ENCODE assay signal across 8 cellular contexts in the genomic region with DNA sequence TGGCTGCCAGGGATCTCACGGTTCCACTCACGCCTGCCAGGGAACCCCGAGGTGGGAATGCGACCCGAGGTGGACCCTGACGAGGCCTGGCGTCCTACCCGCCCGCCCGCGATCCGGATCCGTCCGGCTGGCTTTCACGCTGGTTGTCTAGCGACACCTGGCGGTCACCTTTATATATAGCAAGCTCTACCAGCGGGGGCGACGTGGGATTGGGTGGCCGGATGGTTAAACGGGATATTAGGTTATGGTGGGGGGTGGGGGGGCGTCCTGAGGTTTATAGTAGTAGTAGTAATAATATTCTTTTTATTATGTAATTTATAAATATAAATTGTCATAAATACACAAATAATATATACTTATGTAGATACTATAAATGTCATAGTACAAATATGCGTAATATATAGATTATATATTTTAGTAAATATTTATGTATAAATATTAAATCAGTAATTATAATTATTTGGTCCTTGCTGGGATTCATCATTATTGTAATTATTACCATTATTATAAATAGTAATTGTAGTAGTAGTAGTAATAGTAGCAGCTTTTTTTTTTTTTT.
DNase-seq lines count a peak whose midpoint lies in the region; ATAC-seq, FAIRE-seq and TF ChIP-seq lines count a peak whose summit lies in the region.

No MANE protein-coding gene starts in this region.

- no peaks in the 10 kb centered on the region for H3K9me3 Mint-ChIP-seq in Caco-2 (ENCODE audit: unreplicated experiment)

- peak overlapping the region in 1 of 2 experiments; percentile 13; a peak in 1 of 4 replicates for H3K4me2 ChIP-seq in H1 (ENCODE audit: insufficient read depth in 1 of 2, low read depth in 2 of 2, low read length in 2 of 2)
- no peak overlapping the region for H3K4me2 ChIP-seq in mesendoderm (ENCODE audit: low read length)

- H3K14ac ChIP-seq in H1 (ENCODE audit: insufficient read length), result no peak overlapping the region

- CTCF ChIA-PET in Caco-2 (lab: Charles Lee), result interaction anchor here (0.5 to 2.5 kb wide), 12 partner anchors 11 to 546 kb away, joined by 3 to 51 read pairs (median 3); no protein-coding TSS in a partner anchor
- CTCF ChIA-PET in H1 (lab: Charles Lee; ENCODE audit: partially characterized antibody), result interaction anchor here (0.6 to 5.3 kb wide), 19 partner anchors 11 to 392 kb away, joined by 3 to 62 read pairs (median 5); no protein-coding TSS in a partner anchor

- POLR2A ChIA-PET in Caco-2 (lab: Charles Lee) (interaction anchor here (0.5 to 0.7 kb wide), 2 partner anchors 414 to 833 kb away, joined by 4 to 5 read pairs; no protein-coding TSS in a partner anchor), H1 (lab: Charles Lee; ENCODE audit: partially characterized antibody) (no interaction called here)

- no TSS peak for BruUV-seq in Caco-2 (replicated peaks; lab: Mats Ljungman, UMichigan)

- no peaks in the 10 kb centered on the region for H3K79me1 ChIP-seq in H1 (ENCODE audit: low read depth, low read length)
- no peaks in the 10 kb centered on the region for H3K79me1 ChIP-seq in mesendoderm (ENCODE audit: low read length)

- H3K23ac ChIP-seq in H1 (ENCODE audit: insufficient read length) (no peak overlapping the region), mesendoderm (ENCODE audit: low read length) (no peak overlapping the region)

- no peaks in the 10 kb centered on the region for H4K20me1 ChIP-seq in H1 (replicated peaks in 1 of 2; ENCODE audit: control insufficient read depth in 1 of 2, insufficient read depth in 2 of 2, low read length in 2 of 2)

- H4K5ac ChIP-seq in H1 (ENCODE audit: insufficient read length, low read depth, low read length), result no peak overlapping the region
- H4K5ac ChIP-seq in mesendoderm (ENCODE audit: low read length), result no peak overlapping the region

- peaks cover 7% of the 10 kb centered on the region for H3K36me3 Mint-ChIP-seq in Caco-2 (ENCODE audit: insufficient read depth, unreplicated experiment)

- no peaks in the 10 kb centered on the region for H3K9me3 ChIP-seq in Caco-2
- H3K9me3 ChIP-seq in H1 (ENCODE audit: insufficient read depth in 2 of 2, low read depth in 1 of 2, low read length in 1 of 2), result no peaks in the 10 kb centered on the region

- no peak overlapping the region for H3K56ac ChIP-seq in H1 (replicated peaks; ENCODE audit: insufficient read length, low read depth, low read length)
- H3K56ac ChIP-seq in mesendoderm (ENCODE audit: low read length), result peak overlapping the region; percentile 49

- no peak overlapping the region for H4K91ac ChIP-seq in H1 (replicated peaks; ENCODE audit: insufficient read length, low read length)

- peak; percentile 76 to 89 for TF ChIP-seq RAD21 in H1 (IDR thresholded peaks at IDR 0.05 in 1 of 2, conservative IDR thresholded peaks at IDR 0.05 in 1 of 2; ENCODE audit: low read depth in 2 of 2, low read length in 2 of 2)

- H3K4me3 ChIP-seq in Caco-2 (ENCODE audit: low read depth, low read length) (peak overlapping the region; percentile 10; the same call in 1 of the 2 replicates), H1 (ENCODE audit: extremely low read depth in 1 of 4, insufficient read depth in 2 of 4, low read depth in 3 of 4, low read length in 4 of 4) (no peak overlapping the region), mesendoderm (ENCODE audit: low read length) (no peak overlapping the region)

- H3K27me3 Mint-ChIP-seq in Caco-2 (ENCODE audit: insufficient read depth, unreplicated experiment), result peaks cover 17% of the 10 kb centered on the region

- H2BK20ac ChIP-seq in H1 (ENCODE audit: low read length), result no peak overlapping the region

- no peak for TF ChIP-seq POLR2A in H1 (IDR thresholded peaks at IDR 0.05; ENCODE audit: control extremely low read depth in 1 of 2, low read depth in 2 of 2, low read length in 2 of 2)

- H3K18ac ChIP-seq in H1 (ENCODE audit: extremely low read depth, low read length) (no peak overlapping the region), mesendoderm (ENCODE audit: low read length) (peak overlapping the region; percentile 82)

- ATAC-seq in HG02852 (IDR thresholded peaks at IDR 0.05; ENCODE audit: unreplicated experiment) (peak; percentile 51), HG03196 (IDR thresholded peaks at IDR 0.05; ENCODE audit: unreplicated experiment) (no peak)

- intact Hi-C loops in Caco-2 (cut with micrococcal nuclease; ENCODE audit: unreplicated experiment), result loop anchor here (1.0 to 5.0 kb wide), 3 partner anchors 36 to 233 kb away; no protein-coding TSS in a partner anchor

- H3K36me3 ChIP-seq in Caco-2 (ENCODE audit: control insufficient read depth, insufficient read depth, low read length) (no peaks in the 10 kb centered on the region), H1 (ENCODE audit: control insufficient read depth in 2 of 4, insufficient read depth in 4 of 4, low read length in 3 of 4) (no peaks in the 10 kb centered on the region), mesendoderm (ENCODE audit: control insufficient read depth, insufficient read depth, low read length) (no peaks in the 10 kb centered on the region)

- H2BK5ac ChIP-seq in H1 (ENCODE audit: low read depth, low read length) (no peak overlapping the region), mesendoderm (ENCODE audit: low read length) (no peak overlapping the region)

- no peak overlapping the region for H2BK120ac ChIP-seq in H1 (replicated peaks; ENCODE audit: low read depth, low read length)
- no peak overlapping the region for H2BK120ac ChIP-seq in mesendoderm (ENCODE audit: low read depth, low read length)

- H2AK5ac ChIP-seq in H1 (ENCODE audit: low read depth, low read length) (no peak overlapping the region), mesendoderm (ENCODE audit: low read length) (no peak overlapping the region)

- TF ChIP-seq CTCF in Caco-2 (IDR thresholded peaks at IDR 0.05; ENCODE audit: insufficient read depth in 1 of 2, low read depth in 1 of 2, low read length in 1 of 2, severe bottlenecking in 1 of 2, unreplicated experiment in 1 of 2) (peak; percentile 84 to 87), H1 (IDR thresholded peaks at IDR 0.05; ENCODE audit: control extremely low read depth in 1 of 3, insufficient read depth in 1 of 3, low read depth in 1 of 3, low read length in 3 of 3) (peak; percentile 67 to 88 (median 80))

- H3K79me2 ChIP-seq in H1 (ENCODE audit: control insufficient read depth in 1 of 2, insufficient read depth in 2 of 2, low read length in 2 of 2), result no peaks in the 10 kb centered on the region
- H3K79me2 ChIP-seq in mesendoderm (ENCODE audit: control insufficient read depth, insufficient read depth, low read length), result no peaks in the 10 kb centered on the region

- H3K23me2 ChIP-seq in H1 (ENCODE audit: low read depth, low read length), result no peaks in the 10 kb centered on the region

- no peaks in the 10 kb centered on the region for H3K4me1 ChIP-seq in Caco-2
- peaks cover 0 to 6% (median 2%) of the 10 kb centered on the region in 4 experiments; a peak in 3 of 7 replicates for H3K4me1 ChIP-seq in H1 (replicated peaks in 1 of 4; ENCODE audit: control insufficient read depth in 3 of 4, insufficient read depth in 4 of 4, low read length in 3 of 4)
- H3K4me1 ChIP-seq in mesendoderm (ENCODE audit: control insufficient read depth, low read depth, low read length), result peaks cover 4% of the 10 kb centered on the region

- H3K4ac ChIP-seq in H1 (replicated peaks; ENCODE audit: insufficient read length, low read depth, low read length) (no peak overlapping the region), mesendoderm (ENCODE audit: low read depth, low read length) (no peak overlapping the region)

- H2BK15ac ChIP-seq in H1 (ENCODE audit: low read length) (no peak overlapping the region), mesendoderm (replicated peaks; ENCODE audit: low read depth) (no peak overlapping the region)

- H2AFZ ChIP-seq in H1 (ENCODE audit: low read length), result no peak overlapping the region

- 10% methylated on average over 22 of the region's 24 CpGs; no CpG with 5 or more reads in 1 of the 2 experiments for WGBS in H1 (ENCODE audit: extremely low coverage in 1 of 2, insufficient coverage in 1 of 2, insufficient read length in 1 of 2, insufficient replicate concordance in 2 of 2, low coverage in 1 of 2, low lambda C conversion rate in 2 of 2, missing lambda C conversion rate in 1 of 2), 2 experiments
- no CpG with 5 or more reads among the region's 24 CpGs for WGBS in mesendoderm (ENCODE audit: extremely low coverage, insufficient coverage, low lambda C conversion rate)

- H3K9ac ChIP-seq in H1 (replicated peaks in 1 of 4; ENCODE audit: extremely low read depth in 1 of 4, low read depth in 3 of 4, low read length in 3 of 4) (no peak overlapping the region), mesendoderm (ENCODE audit: low read length) (peak overlapping the region; percentile 42)

- no peak overlapping the region for H2BK12ac ChIP-seq in H1 (ENCODE audit: low read depth, low read length)

- no peak overlapping the region for H4K8ac ChIP-seq in H1 (ENCODE audit: extremely low read depth, insufficient read depth, low read length)
- H4K8ac ChIP-seq in mesendoderm (ENCODE audit: low read depth, low read length), result no peak overlapping the region

- peaks cover 14% of the 10 kb centered on the region for H3K4me1 Mint-ChIP-seq in Caco-2 (ENCODE audit: low read depth, unreplicated experiment)

- DNase-seq in Caco-2 (peak; percentile 80 to 86), NOMO-1 (lab: John Stamatoyannopoulos, UW; ENCODE audit: unreplicated experiment in 2 of 2) (peak; percentile 45 to 60), H1 (ENCODE audit: low read depth in 1 of 2, low spot score in 2 of 2) (peak; percentile 27 to 85), mesendoderm (peak; percentile 84)
- peak; percentile 54 to 60 for DNase-seq in activated CD8-positive, alpha-beta memory T cell treated with anti-CD3 and anti-CD28 coated beads for 4 hours (ENCODE audit: low read depth in 2 of 2)
- DNase-seq in stimulated activated CD8-positive, alpha-beta memory T cell treated with anti-CD3 and anti-CD28 coated beads, Interleukin-15, amount 100 ng/mL, for 1 hour (ENCODE audit: low read depth), result peak; percentile 53

- no peaks in the 10 kb centered on the region; the same call in 1 of the 2 replicates for H3K27me3 ChIP-seq in Caco-2 (replicated peaks; ENCODE audit: control insufficient read depth, insufficient read depth, low read length)
- peaks cover 2 to 20% (median 11%) of the 10 kb centered on the region in 4 experiments for H3K27me3 ChIP-seq in H1 (replicated peaks in 1 of 4; ENCODE audit: control insufficient read depth in 3 of 4, extremely low read depth in 1 of 4, insufficient read depth in 3 of 4, low read length in 3 of 4)
- no peaks in the 10 kb centered on the region for H3K27me3 ChIP-seq in mesendoderm (ENCODE audit: insufficient read depth, low read length, poor library complexity)

- TF ChIP-seq EP300 in H1 (IDR thresholded peaks at IDR 0.05; ENCODE audit: borderline replicate concordance in 1 of 2, low read depth in 2 of 2, low read length in 2 of 2), result no peak

- no peak overlapping the region for H3K27ac Mint-ChIP-seq in Caco-2 (ENCODE audit: unreplicated experiment)

- no peak overlapping the region for H3K4me3 Mint-ChIP-seq in Caco-2 (ENCODE audit: unreplicated experiment)

- H3K27ac ChIP-seq in H1 (ENCODE audit: low read depth, low read length), result no peak overlapping the region
- H3K27ac ChIP-seq in mesendoderm (ENCODE audit: low read depth, low read length), result no peak overlapping the region

- no peak for FAIRE-seq in H1 (lab: Jason Lieb, UNC)
